Comparison of ENCODE assay signal across 8 cellular contexts in the genomic region with DNA sequence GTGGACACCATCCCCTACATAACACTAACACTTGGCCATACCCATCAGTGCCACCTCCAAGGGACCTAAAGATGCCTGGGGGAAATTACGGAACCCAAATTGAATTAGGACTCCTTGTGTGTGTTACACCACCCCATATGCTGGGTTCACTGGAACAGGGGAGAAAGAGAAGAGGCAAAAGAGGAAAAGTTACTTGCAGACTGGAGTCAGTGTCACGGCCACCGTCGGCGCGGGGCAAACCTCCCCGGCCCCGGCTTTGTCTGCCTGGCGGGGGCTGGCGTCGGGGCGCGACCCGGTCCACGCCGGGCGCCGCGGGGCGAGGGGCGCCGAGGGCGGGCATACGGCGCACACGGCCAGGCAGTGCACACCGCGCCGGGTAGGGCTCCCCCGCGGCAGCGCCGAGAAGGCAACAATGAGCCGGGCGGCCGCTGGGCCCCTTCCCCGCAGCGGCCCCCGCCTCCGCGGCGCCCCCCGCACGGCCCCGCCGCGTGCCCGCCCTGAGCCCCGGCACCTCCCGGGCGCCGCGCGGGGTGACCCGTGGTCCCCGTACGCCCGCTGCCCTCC.
DNase-seq lines count a peak whose midpoint lies in the region; ATAC-seq and TF ChIP-seq lines count a peak whose summit lies in the region.

No MANE protein-coding gene starts in this region.

- H3K27me3 ChIP-seq in Peyer's patch: no peaks in the 10 kb centered on the region

- intact Hi-C loops in dendritic cell treated with granulocyte-macrophage colony-stimulating factor and Interleukin-4, amounts not matched to agents 40 ng/mL and 50 ng/mL, for 4 days (cut with micrococcal nuclease): loop anchor here (2.0 to 5.0 kb wide), 3 partner anchors 41 to 275 kb away; a partner anchor contains a TSS

- H3K9me3 ChIP-seq in Peyer's patch (no peaks in the 10 kb centered on the region), mesodermal cell (ENCODE audit: control insufficient read depth, low read length) (peaks cover 5% of the 10 kb centered on the region)

- H3K4me1 ChIP-seq in Peyer's patch (peaks cover 0 to 18% (median 0%) of the 10 kb centered on the region in 4 donors), mesodermal cell (ENCODE audit: control insufficient read depth, insufficient read depth, low read length, poor library complexity, severe bottlenecking) (peaks cover 27% of the 10 kb centered on the region), urinary bladder (ENCODE audit: insufficient read depth) (no peaks in the 10 kb centered on the region)

- 0% methylated on average over 21 to 37 of the region's 58 CpGs for WGBS in mesodermal cell (ENCODE audit: insufficient coverage in 2 of 2), 2 experiments
- under 1% methylated on average over 58 of the region's 58 CpGs for WGBS in urinary bladder

- DNase-seq in NCI-H748 (lab: John Stamatoyannopoulos, UW; ENCODE audit: unreplicated experiment) (peak; percentile 30), NCI-H748 treated with DMSO at 0.1 percent for 48 hours (lab: John Stamatoyannopoulos, UW) (no peak), Peyer's patch (peak in 1 of 3 donors; percentile 55)
- DNase-seq in effector CD8-positive, alpha-beta T cell (lab: John Stamatoyannopoulos, UW): no peak

- TF ChIP-seq POLR2A in Peyer's patch (IDR thresholded peaks at IDR 0.05): no peak

- peak; percentile 6 for ATAC-seq in HG02588 (IDR thresholded peaks at IDR 0.05; ENCODE audit: unreplicated experiment)

- H3K4me3 Mint-ChIP-seq in dendritic cell treated with granulocyte-macrophage colony-stimulating factor and Interleukin-4, amounts not matched to agents 40 ng/mL and 50 ng/mL, for 4 days: peak overlapping the region; percentile 79

- TF ChIP-seq CTCF in Peyer's patch (IDR thresholded peaks at IDR 0.05): no peak

- H3K4me3 ChIP-seq in Peyer's patch (peak overlapping the region; percentile 48 to 78 (median 64)), mesodermal cell (ENCODE audit: extremely low read depth, insufficient read depth, low read length, poor library complexity, severe bottlenecking) (peak overlapping the region; percentile 70), urinary bladder (ENCODE audit: low read depth, low read length) (peak overlapping the region; percentile 94)

- H3K36me3 ChIP-seq in Peyer's patch (no peaks in the 10 kb centered on the region), mesodermal cell (ENCODE audit: control insufficient read depth, insufficient read depth, low read length) (peaks cover 28% of the 10 kb centered on the region), urinary bladder (ENCODE audit: insufficient read depth) (no peaks in the 10 kb centered on the region)

- peaks cover 19% of the 10 kb centered on the region for H3K36me3 Mint-ChIP-seq in dendritic cell treated with granulocyte-macrophage colony-stimulating factor and Interleukin-4, amounts not matched to agents 40 ng/mL and 50 ng/mL, for 4 days (ENCODE audit: low read depth)

- no peaks in the 10 kb centered on the region for H3K9me3 Mint-ChIP-seq in dendritic cell treated with granulocyte-macrophage colony-stimulating factor and Interleukin-4, amounts not matched to agents 40 ng/mL and 50 ng/mL, for 4 days

- H3K4me1 Mint-ChIP-seq in dendritic cell treated with granulocyte-macrophage colony-stimulating factor and Interleukin-4, amounts not matched to agents 40 ng/mL and 50 ng/mL, for 4 days (ENCODE audit: low read depth): peaks cover 55% of the 10 kb centered on the region

- H3K27ac Mint-ChIP-seq in dendritic cell treated with granulocyte-macrophage colony-stimulating factor and Interleukin-4, amounts not matched to agents 40 ng/mL and 50 ng/mL, for 4 days: peak overlapping the region; percentile 82

- H3K27ac ChIP-seq in Peyer's patch: peak overlapping the region; percentile 58 to 89 (median 78)
- no peak overlapping the region for H3K27ac ChIP-seq in mesodermal cell (ENCODE audit: low read depth, low read length, severe bottlenecking)
- peak overlapping the region; percentile 38 for H3K27ac ChIP-seq in urinary bladder (ENCODE audit: low read depth)

- peaks cover 5% of the 10 kb centered on the region for H3K27me3 Mint-ChIP-seq in dendritic cell treated with granulocyte-macrophage colony-stimulating factor and Interleukin-4, amounts not matched to agents 40 ng/mL and 50 ng/mL, for 4 days
